In the genomic region with DNA sequence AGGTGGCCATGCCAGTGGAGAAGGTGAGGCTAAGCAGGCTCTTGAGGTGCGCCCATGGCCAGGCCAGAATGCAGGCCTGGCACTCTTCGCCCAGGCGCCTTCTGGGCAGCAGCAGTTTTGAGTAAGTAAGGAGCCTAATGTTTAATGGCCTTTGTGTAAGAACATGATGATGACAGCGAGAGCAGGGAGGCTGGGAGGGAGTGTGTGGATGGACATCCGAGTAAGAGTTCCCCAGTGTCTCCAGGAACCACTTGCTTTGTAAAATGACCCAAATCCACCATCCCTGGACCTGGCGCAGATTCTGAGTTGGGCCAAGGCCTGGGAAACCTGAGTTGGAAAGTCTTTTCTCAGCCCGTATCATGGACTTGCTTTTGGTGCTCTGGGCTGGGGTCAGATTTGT, we compare ENCODE assay signal across 1 cellular context.
TF ChIP-seq lines count a peak whose summit lies in the region.

No MANE protein-coding gene starts in this region.

TF ChIP-seq in H1, 55 proteins besides CTCF, POLR2A, EP300 and RAD21:
- TF ChIP-seq RNF2 (IDR thresholded peaks at IDR 0.05; ENCODE audit: borderline replicate concordance, low read depth, low read length, missing control alignments, poor library complexity, severe bottlenecking) (no peak), SIRT6 (IDR thresholded peaks at IDR 0.05; ENCODE audit: low read length) (no peak), RFX5 (IDR thresholded peaks at IDR 0.05; ENCODE audit: borderline replicate concordance, low read depth, low read length) (no peak), CHD1 (IDR thresholded peaks at IDR 0.05; ENCODE audit: low read depth, low read length) (no peak), TCF12 (IDR thresholded peaks at IDR 0.05; ENCODE audit: low read depth, low read length) (no peak), TBP (IDR thresholded peaks at IDR 0.05; ENCODE audit: low read depth, low read length) (no peak), POU5F1 (IDR thresholded peaks at IDR 0.05; ENCODE audit: low read depth, low read length) (no peak)
TF ChIP-seq in H1: peak in this region for 0.
